In genomic region chr11:47987310-47987709, GRCh38 we compare ENCODE assay signal across 9 cellular contexts.
DNase-seq lines count a peak whose midpoint lies in the region; ATAC-seq and TF ChIP-seq lines count a peak whose summit lies in the region.
"Had no signal": no experiment of that assay in that cellular context is flagged by ENCODE, and none has a peak within 500 bp of the region (broad histone marks: within the 10 kb centered on the region; RNA-seq: fewer than 3 reads in every experiment).

No MANE protein-coding gene starts in this region.

- H3K4me3 Mint-ChIP-seq in stimulated activated effector memory CD8-positive, alpha-beta T cell treated with anti-CD3 and anti-CD28 coated beads, Interleukin-12 subunit alpha, Interleukin-12 subunit beta, amount 100 ng/mL, for 72 hours: no peak overlapping the region

- TF ChIP-seq POLR2A in erythroblast (IDR thresholded peaks at IDR 0.05; ENCODE audit: low read length): no peak

- peaks cover 62% of the 10 kb centered on the region for H3K4me1 Mint-ChIP-seq in stimulated activated effector memory CD8-positive, alpha-beta T cell treated with anti-CD3 and anti-CD28 coated beads, Interleukin-12 subunit alpha, Interleukin-12 subunit beta, amount 100 ng/mL, for 72 hours

- peak overlapping the region; percentile 48 for H3K27ac Mint-ChIP-seq in stimulated activated effector memory CD8-positive, alpha-beta T cell treated with anti-CD3 and anti-CD28 coated beads, Interleukin-12 subunit alpha, Interleukin-12 subunit beta, amount 100 ng/mL, for 72 hours

- ATAC-seq in stimulated activated effector memory CD8-positive, alpha-beta T cell treated with anti-CD3 and anti-CD28 coated beads, Interleukin-12 subunit alpha, Interleukin-12 subunit beta, amount 100 ng/mL, for 72 hours: peak; percentile 72
- ATAC-seq in HG03520 (IDR thresholded peaks at IDR 0.05; ENCODE audit: unreplicated experiment): no peak
- no peak for ATAC-seq in HG03457 (IDR thresholded peaks at IDR 0.05; ENCODE audit: unreplicated experiment)
- no peak for ATAC-seq in HG02759 (IDR thresholded peaks at IDR 0.05; ENCODE audit: unreplicated experiment)

- peaks cover 54% of the 10 kb centered on the region for H3K36me3 Mint-ChIP-seq in stimulated activated effector memory CD8-positive, alpha-beta T cell treated with anti-CD3 and anti-CD28 coated beads, Interleukin-12 subunit alpha, Interleukin-12 subunit beta, amount 100 ng/mL, for 72 hours

- H3K9me3 Mint-ChIP-seq in stimulated activated effector memory CD8-positive, alpha-beta T cell treated with anti-CD3 and anti-CD28 coated beads, Interleukin-12 subunit alpha, Interleukin-12 subunit beta, amount 100 ng/mL, for 72 hours: no peaks in the 10 kb centered on the region

- DNase-seq in SIG-M5 treated with dmso at 0.1 percent for 504 hours (lab: John Stamatoyannopoulos, UW; ENCODE audit: unreplicated experiment) (peak; percentile 38), SIG-M5 (lab: John Stamatoyannopoulos, UW) (no peak), MV-4-11 (lab: John Stamatoyannopoulos, UW) (peak; percentile 70), erythroblast (lab: John Stamatoyannopoulos, UW) (peak; percentile 21 to 26)
- DNase-seq in stimulated activated effector memory CD8-positive, alpha-beta T cell treated with anti-CD3 and anti-CD28 coated beads, Interleukin-12 subunit alpha, Interleukin-12 subunit beta, amount 100 ng/mL, for 72 hours (ENCODE audit: low spot score in 2 of 2): no peak
- DNase-seq: HCEC 1CT had no signal

Comparison
In these comparisons a context has a peak if more than half of its experiments do, and no peak if none do; other contexts are left out.
1. DNase-seq: peak in SIG-M5 treated with dmso at 0.1 percent for 504 hours (single experiment), MV-4-11 (single experiment) and erythroblast (2 of 2); none in SIG-M5 (single experiment) and stimulated activated effector memory CD8-positive, alpha-beta T cell treated with anti-CD3 and anti-CD28 coated beads, Interleukin-12 subunit alpha, Interleukin-12 subunit beta, amount 100 ng/mL, for 72 hours (0 of 2).